Comparison of ENCODE assay signal across 21 cellular contexts in the genomic region with DNA sequence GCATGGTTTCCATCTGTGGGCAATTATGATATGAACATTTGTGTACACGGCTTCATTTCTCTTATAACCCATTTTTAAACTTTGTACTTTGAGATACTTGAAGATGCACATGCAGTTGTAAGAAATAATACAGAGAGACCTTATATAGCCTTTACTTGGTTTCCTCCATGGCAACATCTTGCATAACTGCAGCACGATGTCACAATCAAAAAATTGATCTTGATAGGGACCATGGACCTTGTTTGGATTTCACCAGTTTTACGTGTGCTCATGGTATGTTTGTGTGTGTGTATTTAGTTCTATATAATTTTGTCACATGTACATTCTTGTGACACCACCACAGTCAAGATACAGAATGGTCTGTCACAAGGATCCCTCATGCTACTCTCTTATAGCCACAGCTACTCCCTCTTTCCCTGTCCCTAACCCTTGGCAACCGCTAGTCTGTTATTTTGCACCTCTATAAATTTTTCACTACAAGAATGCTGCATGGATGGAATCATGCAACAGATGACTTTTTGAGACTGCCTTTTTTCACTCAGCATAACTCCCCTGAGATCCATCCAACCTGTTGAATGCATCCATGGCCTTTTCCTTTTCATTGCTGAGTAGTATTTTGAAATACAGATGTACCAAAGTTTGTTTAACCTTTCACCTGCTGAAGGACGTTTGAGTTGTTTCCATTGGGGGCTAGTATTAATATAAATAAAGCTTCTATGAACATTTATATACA. TPM values are rescaled to one million over a fixed set of nuclear protein-coding genes. Genes with fewer than 3 reads are reported as not detected.
"Had no signal": no experiment of that assay in that cellular context is flagged by ENCODE, and none has a peak within 500 bp of the region (broad histone marks: within the 10 kb centered on the region; RNA-seq: fewer than 3 reads in every experiment).

No MANE protein-coding gene starts in this region.

- H3K36me3 Mint-ChIP-seq: naive thymus-derived CD4-positive, alpha-beta T cell had no signal

- H3K36me3 ChIP-seq: gastrocnemius medialis, heart right ventricle, neutrophil, sigmoid colon, stomach had no signal

- H3K27me3 ChIP-seq: dorsolateral prefrontal cortex, gastrocnemius medialis, heart right ventricle, neutrophil, sigmoid colon, stomach had no signal

- H3K4me3 Mint-ChIP-seq: naive thymus-derived CD4-positive, alpha-beta T cell had no signal

- H3K9me3 ChIP-seq: gastrocnemius medialis, heart right ventricle, neutrophil, sigmoid colon, stomach had no signal

- ATAC-seq: gastrocnemius medialis; heart right ventricle; left cardiac atrium; left ventricle myocardium superior; naive thymus-derived CD4-positive, alpha-beta T cell had no signal

- DNase-seq: cortex of kidney; dorsolateral prefrontal cortex; effector CD8-positive, alpha-beta T cell; gastrocnemius medialis; heart right ventricle; hypothalamus; islet precursor cell; left cardiac atrium; left ventricle myocardium superior; naive thymus-derived CD4-positive, alpha-beta T cell; posterior cingulate gyrus; sigmoid colon; stimulated activated CD4-positive, alpha-beta T cell treated with anti-CD3 and anti-CD28 coated beads, Interleukin-12 subunit alpha, Interleukin-12 subunit beta, amount 100 ng/mL, for 4 hours; stimulated activated naive CD4-positive, alpha-beta T cell; stomach; substantia nigra had no signal

- H3K27me3 Mint-ChIP-seq: naive thymus-derived CD4-positive, alpha-beta T cell had no signal

- H3K4me3 ChIP-seq: dorsolateral prefrontal cortex, gastrocnemius medialis, heart right ventricle, sigmoid colon, skin epidermis, stomach had no signal

- H3K27ac ChIP-seq: dorsolateral prefrontal cortex, gastrocnemius medialis, heart right ventricle, neutrophil, sigmoid colon, skin epidermis, stomach had no signal

RNA-seq across cellular contexts. Expression of a gene that starts 19.4 kb away (rescaled TPM):
- total RNA-seq: mononuclear cell; naive thymus-derived CD4-positive, alpha-beta T cell; pulmonary artery endothelial cell had no signal
- polyA plus RNA-seq: naive thymus-derived CD4-positive, alpha-beta T cell; neural cell had no signal
